7 cellular contexts compared by ENCODE assay signal in the genomic region with DNA sequence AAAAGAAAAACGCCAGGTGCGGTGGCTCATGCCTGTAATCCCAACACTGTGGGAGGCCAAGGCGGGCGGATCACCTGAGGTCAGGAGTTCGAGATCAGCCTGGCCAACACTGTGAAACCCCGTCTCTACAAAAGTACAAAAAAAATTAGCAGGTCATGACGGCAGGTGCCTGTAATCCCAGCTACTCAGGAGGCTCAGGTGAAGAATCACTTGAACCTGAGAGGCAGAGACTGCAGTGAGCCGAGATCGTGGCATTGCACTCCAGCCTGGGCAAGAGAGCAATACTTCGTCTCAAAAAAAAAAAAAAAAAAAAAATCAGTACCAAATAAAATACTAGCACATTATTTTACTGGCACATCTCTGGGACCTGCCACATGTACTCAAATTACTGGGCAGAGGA.
A peak's percentile ranks its signal among the peaks of the same experiment; 100 is the strongest.
DNase-seq lines count a peak whose midpoint lies in the region; ATAC-seq and TF ChIP-seq lines count a peak whose summit lies in the region.
"Not testable (repeated sequence)": the region's sequence is repeated elsewhere in the genome, so short reads cannot be mapped to it uniquely, and the experiment has no call there.

No MANE protein-coding gene starts in this region.

- H3K27me3 ChIP-seq in lower lobe of right lung (ENCODE audit: low read depth); neutrophil; upper lobe of right lung: not testable (repeated sequence)

- H3K9me3 Mint-ChIP-seq in chondrocyte (ENCODE audit: low read depth), result not testable (repeated sequence)

- H3K4me1 ChIP-seq in HEK293 (ENCODE audit: control insufficient read depth, insufficient read depth, low read length) (peaks cover 18% of the 10 kb centered on the region), lower lobe of right lung (peaks cover 75% of the 10 kb centered on the region), neutrophil (ENCODE audit: control insufficient read depth in 1 of 2, insufficient read depth in 1 of 2, low read depth in 1 of 2, low read length in 1 of 2) (peaks cover 42 to 52% of the 10 kb centered on the region in 2 experiments), upper lobe of right lung (peaks cover 65% of the 10 kb centered on the region)

- peak; percentile 49 for DNase-seq in DMS79 (lab: John Stamatoyannopoulos, UW)
- not testable (repeated sequence) for DNase-seq in chondrocyte (ENCODE audit: low spot score); upper lobe of right lung
- DNase-seq in lower lobe of right lung, result peak; percentile 53

- not testable (repeated sequence) for H3K27me3 Mint-ChIP-seq in chondrocyte (ENCODE audit: low read depth)

- TF ChIP-seq CTCF in HEK293 (tag by site-specific recombination; IDR thresholded peaks at IDR 0.05); VCaP (conservative IDR thresholded peaks at IDR 0.05); chondrocyte (IDR thresholded peaks at IDR 0.05); lower lobe of right lung (IDR thresholded peaks at IDR 0.05); neutrophil (IDR thresholded peaks at IDR 0.05); upper lobe of right lung (IDR thresholded peaks at IDR 0.05): not testable (repeated sequence)

- ATAC-seq in lower lobe of right lung (peak; percentile 71 to 81), upper lobe of right lung (peak; percentile 57)

- intact Hi-C loops in lower lobe of right lung (cut with DNase I); upper lobe of right lung (cut with DNase I): not testable (repeated sequence)

- not testable (repeated sequence) for H3K36me3 ChIP-seq in HEK293 (ENCODE audit: control insufficient read depth in 2 of 2, insufficient read depth in 1 of 2, low read length in 2 of 2); lower lobe of right lung; neutrophil; upper lobe of right lung

- H3K4me3 Mint-ChIP-seq in chondrocyte (ENCODE audit: unreplicated experiment), result not testable (repeated sequence)

- not testable (repeated sequence) for H3K36me3 Mint-ChIP-seq in chondrocyte (ENCODE audit: low read depth)

- POLR2A ChIA-PET in HEK293 (lab: Yijun Ruan, JAX), result not testable (repeated sequence)

- peaks cover 93% of the 10 kb centered on the region for H3K4me1 Mint-ChIP-seq in chondrocyte (ENCODE audit: low read depth)

- not testable (repeated sequence) for H3K4me3 ChIP-seq in HEK293 (ENCODE audit: low read depth, low read length); lower lobe of right lung; neutrophil (ENCODE audit: low read depth in 1 of 2, low read length in 1 of 2); upper lobe of right lung

- H3K9me3 ChIP-seq in HEK293 (ENCODE audit: control insufficient read depth, insufficient read depth, low read depth, low read length); lower lobe of right lung; neutrophil; upper lobe of right lung: not testable (repeated sequence)

- CTCF ChIA-PET in HEK293 (lab: Yijun Ruan, JAX), result not testable (repeated sequence)

- H3K27ac ChIP-seq in HEK293 (ENCODE audit: extremely low read depth, low read depth, low read length); lower lobe of right lung; upper lobe of right lung: not testable (repeated sequence)
- H3K27ac ChIP-seq in VCaP (peak overlapping the region; percentile 61), neutrophil (peak overlapping the region; percentile 74)

- H3K27ac Mint-ChIP-seq in chondrocyte (ENCODE audit: unreplicated experiment), result peak overlapping the region; percentile 46

TF ChIP-seq in HEK293, 187 proteins besides CTCF, POLR2A, EP300 and RAD21:
- TF ChIP-seq, protein P1, sequence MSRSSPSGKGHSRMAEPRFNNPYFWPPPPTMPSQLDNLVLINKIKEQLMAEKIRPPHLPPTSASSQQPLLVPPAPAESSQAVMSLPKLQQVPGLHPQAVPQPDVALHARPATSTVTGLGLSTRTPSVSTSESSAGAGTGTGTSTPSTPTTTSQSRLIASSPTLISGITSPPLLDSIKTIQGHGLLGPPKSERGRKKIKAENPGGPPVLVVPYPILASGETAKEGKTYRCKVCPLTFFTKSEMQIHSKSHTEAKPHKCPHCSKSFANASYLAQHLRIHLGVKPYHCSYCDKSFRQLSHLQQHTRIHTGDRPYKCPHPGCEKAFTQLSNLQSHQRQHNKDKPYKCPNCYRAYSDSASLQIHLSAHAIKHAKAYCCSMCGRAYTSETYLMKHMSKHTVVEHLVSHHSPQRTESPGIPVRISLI (tag by site-specific recombination; IDR thresholded peaks at IDR 0.05), result 0 out of 2 replicates have a peak, but pooled peaks have one; percentile 27
